24 cellular contexts compared by ENCODE assay signal in the genomic region with DNA sequence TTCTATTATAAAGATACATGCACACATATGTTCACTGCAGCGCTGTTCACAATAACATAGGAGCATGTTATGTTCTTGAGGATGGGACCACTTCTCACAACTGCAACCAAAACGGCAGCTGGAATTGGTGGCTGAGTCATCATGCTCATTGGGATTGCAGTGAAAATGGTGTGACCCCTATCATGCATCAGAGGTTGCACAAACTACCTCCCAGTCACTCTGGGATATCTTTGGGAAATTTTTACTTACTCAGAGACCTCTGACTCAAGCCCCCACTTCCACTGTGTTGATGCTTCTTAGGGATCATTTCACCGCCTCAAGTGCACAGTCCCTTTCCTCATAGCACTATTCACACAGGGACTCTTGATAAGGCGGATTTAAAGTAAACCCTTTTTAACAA.
A peak's percentile ranks its signal among the peaks of the same experiment; 100 is the strongest.
DNase-seq lines count a peak whose midpoint lies in the region; ATAC-seq and TF ChIP-seq lines count a peak whose summit lies in the region.
"Had no signal": no experiment of that assay in that cellular context is flagged by ENCODE, and none has a peak within 500 bp of the region (broad histone marks: within the 10 kb centered on the region; RNA-seq: fewer than 3 reads in every experiment).

No MANE protein-coding gene starts in this region.

- no peaks in the 10 kb centered on the region for H3K4me1 Mint-ChIP-seq in activated CD4-positive, alpha-beta T cell treated with anti-CD3 and anti-CD28 coated beads for 36 hours
- H3K4me1 Mint-ChIP-seq: CD4-positive, CD25-positive, alpha-beta regulatory T cell had no signal

- H3K36me3 Mint-ChIP-seq in activated CD4-positive, alpha-beta T cell treated with anti-CD3 and anti-CD28 coated beads for 36 hours (ENCODE audit: low read depth): no peaks in the 10 kb centered on the region
- H3K36me3 Mint-ChIP-seq: CD4-positive, CD25-positive, alpha-beta regulatory T cell had no signal

- no peak overlapping the region for H2BK5ac ChIP-seq in mesenchymal stem cell (ENCODE audit: low read depth, low read length, poor library complexity, severe bottlenecking)

- H3K4me3 ChIP-seq in choroid plexus epithelial cell (ENCODE audit: low read depth, low read length) (no peak overlapping the region), mesenchymal stem cell (ENCODE audit: insufficient read depth in 1 of 2, low read depth in 1 of 2, low read length in 2 of 2) (no peak overlapping the region)
- H3K4me3 ChIP-seq: GM12878, Peyer's patch had no signal

- DNase-seq in EH (ENCODE audit: low read depth): peak; percentile 35
- peak; percentile 24 for DNase-seq in M059J (ENCODE audit: low read depth)
- DNase-seq in choroid plexus epithelial cell (ENCODE audit: low read depth): peak; percentile 47
- DNase-seq in mesenchymal stem cell: peak; percentile 21
- no peak for DNase-seq in foreskin keratinocyte
- DNase-seq in activated CD4-positive, alpha-beta T cell treated with anti-CD3 and anti-CD28 coated beads for 36 hours: no peak
- DNase-seq in NCI-H1417 (lab: John Stamatoyannopoulos, UW): no peak
- DNase-seq in iPS-NIHi11 (ENCODE audit: low spot score): no peak
- DNase-seq: BE2C; CD4-positive, CD25-positive, alpha-beta regulatory T cell; COR-L47; DMS 273 treated with DMSO at 0.1 percent for 48 hours; DND-41; GF-D8; MM.1S; NCI-H1092 treated with DMSO at 0.1 percent for 48 hours; NCI-H2081; NCI-H446 treated with DMSO at 0.1 percent for 48 hours; NCI-H69; Peyer's patch; Right ventricle myocardium superior; SK-N-SH had no signal

- H3K79me1 ChIP-seq in mesenchymal stem cell (replicated peaks; ENCODE audit: low read length, poor library complexity, severe bottlenecking): no peaks in the 10 kb centered on the region

- H2AK5ac ChIP-seq in mesenchymal stem cell (ENCODE audit: low read length, severe bottlenecking): no peak overlapping the region

- no peak overlapping the region for H3K4me3 Mint-ChIP-seq in activated CD4-positive, alpha-beta T cell treated with anti-CD3 and anti-CD28 coated beads for 36 hours
- H3K4me3 Mint-ChIP-seq: CD4-positive, CD25-positive, alpha-beta regulatory T cell had no signal

- H2BK12ac ChIP-seq in mesenchymal stem cell (ENCODE audit: low read length in 2 of 2): no peak overlapping the region

- H3K9me3 ChIP-seq in mesenchymal stem cell (ENCODE audit: control insufficient read depth, low read length): peaks cover 12% of the 10 kb centered on the region
- H3K9me3 ChIP-seq: BE2C, Peyer's patch, SK-N-SH had no signal

- H3K9me3 Mint-ChIP-seq in activated CD4-positive, alpha-beta T cell treated with anti-CD3 and anti-CD28 coated beads for 36 hours (ENCODE audit: low read depth): no peaks in the 10 kb centered on the region

- H3K23ac ChIP-seq in mesenchymal stem cell (ENCODE audit: low read length in 2 of 2): no peak overlapping the region

- POLR2A ChIA-PET in activated CD4-positive, alpha-beta T cell treated with anti-CD3 and anti-CD28 coated beads for 36 hours (lab: Charles Lee): no interaction called here

- no peak overlapping the region for H4K8ac ChIP-seq in mesenchymal stem cell (ENCODE audit: low read length)

- no peak overlapping the region for H3K9ac ChIP-seq in mesenchymal stem cell (ENCODE audit: low read length)
- H3K9ac ChIP-seq: KMS-11, SK-N-SH had no signal

- 84% methylated on average over 3 of the region's 4 CpGs for WGBS in mesenchymal stem cell

- intact Hi-C loops in activated CD4-positive, alpha-beta T cell treated with anti-CD3 and anti-CD28 coated beads for 36 hours (cut with DNase I, micrococcal nuclease): no loop called here

- no peak overlapping the region for H2BK120ac ChIP-seq in mesenchymal stem cell (ENCODE audit: low read depth, low read length)

- H3K4me2 ChIP-seq in mesenchymal stem cell (ENCODE audit: low read length, poor library complexity, severe bottlenecking): no peak overlapping the region
- H3K4me2 ChIP-seq: KMS-11, SK-N-SH had no signal

- no peak overlapping the region for H2BK15ac ChIP-seq in mesenchymal stem cell (ENCODE audit: low read depth, poor library complexity, severe bottlenecking)

- no peak overlapping the region for H2AFZ ChIP-seq in mesenchymal stem cell (ENCODE audit: low read depth, low read length)

- peaks cover 4% of the 10 kb centered on the region for H3K27me3 Mint-ChIP-seq in activated CD4-positive, alpha-beta T cell treated with anti-CD3 and anti-CD28 coated beads for 36 hours
- H3K27me3 Mint-ChIP-seq: CD4-positive, CD25-positive, alpha-beta regulatory T cell had no signal

- no peak overlapping the region for H3K18ac ChIP-seq in mesenchymal stem cell (ENCODE audit: low read depth in 1 of 2, low read length in 2 of 2)

- H3K27ac Mint-ChIP-seq in activated CD4-positive, alpha-beta T cell treated with anti-CD3 and anti-CD28 coated beads for 36 hours: no peak overlapping the region
- H3K27ac Mint-ChIP-seq: CD4-positive, CD25-positive, alpha-beta regulatory T cell had no signal

- no peak for ATAC-seq in foreskin keratinocyte
- ATAC-seq in activated CD4-positive, alpha-beta T cell treated with anti-CD3 and anti-CD28 coated beads for 36 hours: no peak
- ATAC-seq: GM12878 had no signal

- no peak overlapping the region for H3K14ac ChIP-seq in mesenchymal stem cell (ENCODE audit: low read length in 2 of 2)

- H3K4me1 ChIP-seq in mesenchymal stem cell (ENCODE audit: control insufficient read depth, insufficient read depth, low read depth, low read length) (peaks cover 6% of the 10 kb centered on the region), foreskin keratinocyte (peaks cover 6% of the 10 kb centered on the region)
- H3K4me1 ChIP-seq: BE2C, Peyer's patch had no signal

- H3K4ac ChIP-seq in mesenchymal stem cell (ENCODE audit: low read depth in 1 of 2, low read length in 2 of 2): no peak overlapping the region

- H3K27me3 ChIP-seq in mesenchymal stem cell (ENCODE audit: control insufficient read depth in 1 of 2, insufficient read depth in 1 of 2, low read length in 2 of 2) (no peaks in the 10 kb centered on the region), foreskin keratinocyte (no peaks in the 10 kb centered on the region)
- H3K27me3 ChIP-seq: BE2C, Peyer's patch had no signal

- H3K27ac ChIP-seq in mesenchymal stem cell (ENCODE audit: low read length, poor library complexity, severe bottlenecking) (no peak overlapping the region), foreskin keratinocyte (no peak overlapping the region)
- H3K27ac ChIP-seq: KMS-11, Peyer's patch had no signal

- H4K91ac ChIP-seq in mesenchymal stem cell (ENCODE audit: low read length): no peak overlapping the region

- TF ChIP-seq CTCF in choroid plexus epithelial cell (conservative IDR thresholded peaks at IDR 0.05; ENCODE audit: low read depth, low read length) (no peak), foreskin keratinocyte (conservative IDR thresholded peaks at IDR 0.05) (no peak)

- CTCF ChIA-PET in activated CD4-positive, alpha-beta T cell treated with anti-CD3 and anti-CD28 coated beads for 36 hours (lab: Charles Lee): no interaction called here

- no peaks in the 10 kb centered on the region for H3K36me3 ChIP-seq in mesenchymal stem cell (ENCODE audit: control insufficient read depth in 1 of 2, insufficient read depth in 2 of 2, low read depth in 1 of 2, low read length in 2 of 2)
- H3K36me3 ChIP-seq: BE2C, Peyer's patch had no signal

Comparison
In these comparisons a context has a peak if more than half of its experiments do, and no peak if none do; other contexts are left out.
1. DNase-seq: peak in EH (single experiment), M059J (single experiment), choroid plexus epithelial cell (single experiment) and mesenchymal stem cell (single experiment); none in foreskin keratinocyte (0 of 2), activated CD4-positive, alpha-beta T cell treated with anti-CD3 and anti-CD28 coated beads for 36 hours (single experiment), NCI-H1417 (0 of 3) and iPS-NIHi11 (single experiment).